ENCODE assay signal across 1 cellular context in the genomic region with DNA sequence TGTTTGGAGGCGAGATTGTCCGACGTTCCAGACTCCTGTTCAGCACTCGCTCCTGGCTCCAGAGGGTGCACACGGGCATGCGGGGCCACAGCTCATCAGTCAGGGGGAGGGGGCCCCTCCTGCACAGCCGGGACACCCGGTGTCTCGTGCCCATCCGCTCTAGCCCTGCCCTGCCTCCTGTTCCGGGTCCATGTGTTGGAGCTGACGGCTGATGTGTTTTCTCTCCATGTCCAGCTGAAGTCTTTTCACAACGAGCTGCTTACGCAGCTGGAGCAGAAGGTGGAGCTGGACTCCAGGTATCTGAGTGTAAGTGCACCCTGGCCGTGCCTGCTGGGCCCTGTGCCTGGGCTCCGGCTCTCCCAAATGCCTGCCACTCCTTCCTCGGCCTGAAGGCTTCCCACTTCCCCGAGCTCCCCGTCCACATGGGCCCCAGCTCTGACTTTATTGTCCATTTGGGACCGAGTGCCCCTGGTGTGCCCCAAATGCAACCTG.
TF ChIP-seq lines count a peak whose summit lies in the region.

No MANE protein-coding gene starts in this region.

TF ChIP-seq in HepG2, 621 proteins besides CTCF, POLR2A, EP300 and RAD21:
- TF ChIP-seq, protein P1, sequence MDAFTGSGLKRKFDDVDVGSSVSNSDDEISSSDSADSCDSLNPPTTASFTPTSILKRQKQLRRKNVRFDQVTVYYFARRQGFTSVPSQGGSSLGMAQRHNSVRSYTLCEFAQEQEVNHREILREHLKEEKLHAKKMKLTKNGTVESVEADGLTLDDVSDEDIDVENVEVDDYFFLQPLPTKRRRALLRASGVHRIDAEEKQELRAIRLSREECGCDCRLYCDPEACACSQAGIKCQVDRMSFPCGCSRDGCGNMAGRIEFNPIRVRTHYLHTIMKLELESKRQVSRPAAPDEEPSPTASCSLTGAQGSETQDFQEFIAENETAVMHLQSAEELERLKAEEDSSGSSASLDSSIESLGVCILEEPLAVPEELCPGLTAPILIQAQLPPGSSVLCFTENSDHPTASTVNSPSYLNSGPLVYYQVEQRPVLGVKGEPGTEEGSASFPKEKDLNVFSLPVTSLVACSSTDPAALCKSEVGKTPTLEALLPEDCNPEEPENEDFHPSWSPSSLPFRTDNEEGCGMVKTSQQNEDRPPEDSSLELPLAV (CRISPR knock-in tag; conservative IDR thresholded peaks at IDR 0.05; ENCODE audit: low read depth) = no peak
- TF ChIP-seq HMG20A (CRISPR knock-in tag; IDR thresholded peaks at IDR 0.05; ENCODE audit: borderline replicate concordance) = no peak
- TF ChIP-seq, protein P2, sequence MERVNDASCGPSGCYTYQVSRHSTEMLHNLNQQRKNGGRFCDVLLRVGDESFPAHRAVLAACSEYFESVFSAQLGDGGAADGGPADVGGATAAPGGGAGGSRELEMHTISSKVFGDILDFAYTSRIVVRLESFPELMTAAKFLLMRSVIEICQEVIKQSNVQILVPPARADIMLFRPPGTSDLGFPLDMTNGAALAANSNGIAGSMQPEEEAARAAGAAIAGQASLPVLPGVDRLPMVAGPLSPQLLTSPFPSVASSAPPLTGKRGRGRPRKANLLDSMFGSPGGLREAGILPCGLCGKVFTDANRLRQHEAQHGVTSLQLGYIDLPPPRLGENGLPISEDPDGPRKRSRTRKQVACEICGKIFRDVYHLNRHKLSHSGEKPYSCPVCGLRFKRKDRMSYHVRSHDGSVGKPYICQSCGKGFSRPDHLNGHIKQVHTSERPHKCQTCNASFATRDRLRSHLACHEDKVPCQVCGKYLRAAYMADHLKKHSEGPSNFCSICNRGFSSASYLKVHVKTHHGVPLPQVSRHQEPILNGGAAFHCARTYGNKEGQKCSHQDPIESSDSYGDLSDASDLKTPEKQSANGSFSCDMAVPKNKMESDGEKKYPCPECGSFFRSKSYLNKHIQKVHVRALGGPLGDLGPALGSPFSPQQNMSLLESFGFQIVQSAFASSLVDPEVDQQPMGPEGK (CRISPR knock-in tag; IDR thresholded peaks at IDR 0.05) = no peak
- no peak for TF ChIP-seq ZNF7 (CRISPR knock-in tag; IDR thresholded peaks at IDR 0.05)
- no peak for TF ChIP-seq HOXA7 (CRISPR knock-in tag; IDR thresholded peaks at IDR 0.05)
- no peak for TF ChIP-seq CEBPG (CRISPR knock-in tag; IDR thresholded peaks at IDR 0.05)
- TF ChIP-seq, protein P3, sequence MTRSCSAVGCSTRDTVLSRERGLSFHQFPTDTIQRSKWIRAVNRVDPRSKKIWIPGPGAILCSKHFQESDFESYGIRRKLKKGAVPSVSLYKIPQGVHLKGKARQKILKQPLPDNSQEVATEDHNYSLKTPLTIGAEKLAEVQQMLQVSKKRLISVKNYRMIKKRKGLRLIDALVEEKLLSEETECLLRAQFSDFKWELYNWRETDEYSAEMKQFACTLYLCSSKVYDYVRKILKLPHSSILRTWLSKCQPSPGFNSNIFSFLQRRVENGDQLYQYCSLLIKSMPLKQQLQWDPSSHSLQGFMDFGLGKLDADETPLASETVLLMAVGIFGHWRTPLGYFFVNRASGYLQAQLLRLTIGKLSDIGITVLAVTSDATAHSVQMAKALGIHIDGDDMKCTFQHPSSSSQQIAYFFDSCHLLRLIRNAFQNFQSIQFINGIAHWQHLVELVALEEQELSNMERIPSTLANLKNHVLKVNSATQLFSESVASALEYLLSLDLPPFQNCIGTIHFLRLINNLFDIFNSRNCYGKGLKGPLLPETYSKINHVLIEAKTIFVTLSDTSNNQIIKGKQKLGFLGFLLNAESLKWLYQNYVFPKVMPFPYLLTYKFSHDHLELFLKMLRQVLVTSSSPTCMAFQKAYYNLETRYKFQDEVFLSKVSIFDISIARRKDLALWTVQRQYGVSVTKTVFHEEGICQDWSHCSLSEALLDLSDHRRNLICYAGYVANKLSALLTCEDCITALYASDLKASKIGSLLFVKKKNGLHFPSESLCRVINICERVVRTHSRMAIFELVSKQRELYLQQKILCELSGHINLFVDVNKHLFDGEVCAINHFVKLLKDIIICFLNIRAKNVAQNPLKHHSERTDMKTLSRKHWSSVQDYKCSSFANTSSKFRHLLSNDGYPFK (CRISPR knock-in tag; IDR thresholded peaks at IDR 0.05; ENCODE audit: borderline replicate concordance) = no peak
- TF ChIP-seq, protein P4, sequence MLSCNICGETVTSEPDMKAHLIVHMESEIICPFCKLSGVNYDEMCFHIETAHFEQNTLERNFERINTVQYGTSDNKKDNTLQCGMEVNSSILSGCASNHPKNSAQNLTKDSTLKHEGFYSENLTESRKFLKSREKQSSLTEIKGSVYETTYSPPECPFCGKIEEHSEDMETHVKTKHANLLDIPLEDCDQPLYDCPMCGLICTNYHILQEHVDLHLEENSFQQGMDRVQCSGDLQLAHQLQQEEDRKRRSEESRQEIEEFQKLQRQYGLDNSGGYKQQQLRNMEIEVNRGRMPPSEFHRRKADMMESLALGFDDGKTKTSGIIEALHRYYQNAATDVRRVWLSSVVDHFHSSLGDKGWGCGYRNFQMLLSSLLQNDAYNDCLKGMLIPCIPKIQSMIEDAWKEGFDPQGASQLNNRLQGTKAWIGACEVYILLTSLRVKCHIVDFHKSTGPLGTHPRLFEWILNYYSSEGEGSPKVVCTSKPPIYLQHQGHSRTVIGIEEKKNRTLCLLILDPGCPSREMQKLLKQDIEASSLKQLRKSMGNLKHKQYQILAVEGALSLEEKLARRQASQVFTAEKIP (CRISPR knock-in tag; IDR thresholded peaks at IDR 0.05; ENCODE audit: borderline replicate concordance) = no peak
- TF ChIP-seq, protein P5, sequence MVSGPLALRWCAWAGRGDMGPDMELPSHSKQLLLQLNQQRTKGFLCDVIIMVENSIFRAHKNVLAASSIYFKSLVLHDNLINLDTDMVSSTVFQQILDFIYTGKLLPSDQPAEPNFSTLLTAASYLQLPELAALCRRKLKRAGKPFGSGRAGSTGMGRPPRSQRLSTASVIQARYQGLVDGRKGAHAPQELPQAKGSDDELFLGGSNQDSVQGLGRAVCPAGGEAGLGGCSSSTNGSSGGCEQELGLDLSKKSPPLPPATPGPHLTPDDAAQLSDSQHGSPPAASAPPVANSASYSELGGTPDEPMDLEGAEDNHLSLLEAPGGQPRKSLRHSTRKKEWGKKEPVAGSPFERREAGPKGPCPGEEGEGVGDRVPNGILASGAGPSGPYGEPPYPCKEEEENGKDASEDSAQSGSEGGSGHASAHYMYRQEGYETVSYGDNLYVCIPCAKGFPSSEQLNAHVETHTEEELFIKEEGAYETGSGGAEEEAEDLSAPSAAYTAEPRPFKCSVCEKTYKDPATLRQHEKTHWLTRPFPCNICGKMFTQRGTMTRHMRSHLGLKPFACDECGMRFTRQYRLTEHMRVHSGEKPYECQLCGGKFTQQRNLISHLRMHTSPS (CRISPR knock-in tag; IDR thresholded peaks at IDR 0.05; ENCODE audit: low read depth) = no peak
- no peak for TF ChIP-seq ZNF230 (CRISPR knock-in tag; IDR thresholded peaks at IDR 0.05)
- TF ChIP-seq ZNF234 (CRISPR knock-in tag; conservative IDR thresholded peaks at IDR 0.05) = no peak
- TF ChIP-seq, protein P6, sequence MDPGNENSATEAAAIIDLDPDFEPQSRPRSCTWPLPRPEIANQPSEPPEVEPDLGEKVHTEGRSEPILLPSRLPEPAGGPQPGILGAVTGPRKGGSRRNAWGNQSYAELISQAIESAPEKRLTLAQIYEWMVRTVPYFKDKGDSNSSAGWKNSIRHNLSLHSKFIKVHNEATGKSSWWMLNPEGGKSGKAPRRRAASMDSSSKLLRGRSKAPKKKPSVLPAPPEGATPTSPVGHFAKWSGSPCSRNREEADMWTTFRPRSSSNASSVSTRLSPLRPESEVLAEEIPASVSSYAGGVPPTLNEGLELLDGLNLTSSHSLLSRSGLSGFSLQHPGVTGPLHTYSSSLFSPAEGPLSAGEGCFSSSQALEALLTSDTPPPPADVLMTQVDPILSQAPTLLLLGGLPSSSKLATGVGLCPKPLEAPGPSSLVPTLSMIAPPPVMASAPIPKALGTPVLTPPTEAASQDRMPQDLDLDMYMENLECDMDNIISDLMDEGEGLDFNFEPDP (CRISPR knock-in tag; conservative IDR thresholded peaks at IDR 0.05) = no peak
- TF ChIP-seq, protein P7, sequence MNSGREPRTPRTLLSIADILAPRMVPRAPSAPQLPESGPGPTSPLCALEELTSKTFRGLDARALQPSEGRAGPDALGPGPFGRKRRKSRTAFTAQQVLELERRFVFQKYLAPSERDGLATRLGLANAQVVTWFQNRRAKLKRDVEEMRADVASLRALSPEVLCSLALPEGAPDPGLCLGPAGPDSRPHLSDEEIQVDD (CRISPR knock-in tag; IDR thresholded peaks at IDR 0.05; ENCODE audit: borderline replicate concordance) = no peak
- no peak for TF ChIP-seq ZNF205 (CRISPR knock-in tag; IDR thresholded peaks at IDR 0.05)
- no peak for TF ChIP-seq ZNF331 (CRISPR knock-in tag; IDR thresholded peaks at IDR 0.05)
- TF ChIP-seq, protein P8, sequence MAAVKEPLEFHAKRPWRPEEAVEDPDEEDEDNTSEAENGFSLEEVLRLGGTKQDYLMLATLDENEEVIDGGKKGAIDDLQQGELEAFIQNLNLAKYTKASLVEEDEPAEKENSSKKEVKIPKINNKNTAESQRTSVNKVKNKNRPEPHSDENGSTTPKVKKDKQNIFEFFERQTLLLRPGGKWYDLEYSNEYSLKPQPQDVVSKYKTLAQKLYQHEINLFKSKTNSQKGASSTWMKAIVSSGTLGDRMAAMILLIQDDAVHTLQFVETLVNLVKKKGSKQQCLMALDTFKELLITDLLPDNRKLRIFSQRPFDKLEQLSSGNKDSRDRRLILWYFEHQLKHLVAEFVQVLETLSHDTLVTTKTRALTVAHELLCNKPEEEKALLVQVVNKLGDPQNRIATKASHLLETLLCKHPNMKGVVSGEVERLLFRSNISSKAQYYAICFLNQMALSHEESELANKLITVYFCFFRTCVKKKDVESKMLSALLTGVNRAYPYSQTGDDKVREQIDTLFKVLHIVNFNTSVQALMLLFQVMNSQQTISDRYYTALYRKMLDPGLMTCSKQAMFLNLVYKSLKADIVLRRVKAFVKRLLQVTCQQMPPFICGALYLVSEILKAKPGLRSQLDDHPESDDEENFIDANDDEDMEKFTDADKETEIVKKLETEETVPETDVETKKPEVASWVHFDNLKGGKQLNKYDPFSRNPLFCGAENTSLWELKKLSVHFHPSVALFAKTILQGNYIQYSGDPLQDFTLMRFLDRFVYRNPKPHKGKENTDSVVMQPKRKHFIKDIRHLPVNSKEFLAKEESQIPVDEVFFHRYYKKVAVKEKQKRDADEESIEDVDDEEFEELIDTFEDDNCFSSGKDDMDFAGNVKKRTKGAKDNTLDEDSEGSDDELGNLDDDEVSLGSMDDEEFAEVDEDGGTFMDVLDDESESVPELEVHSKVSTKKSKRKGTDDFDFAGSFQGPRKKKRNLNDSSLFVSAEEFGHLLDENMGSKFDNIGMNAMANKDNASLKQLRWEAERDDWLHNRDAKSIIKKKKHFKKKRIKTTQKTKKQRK (IDR thresholded peaks at IDR 0.05; ENCODE audit: low read length) = no peak
- TF ChIP-seq, protein P9, sequence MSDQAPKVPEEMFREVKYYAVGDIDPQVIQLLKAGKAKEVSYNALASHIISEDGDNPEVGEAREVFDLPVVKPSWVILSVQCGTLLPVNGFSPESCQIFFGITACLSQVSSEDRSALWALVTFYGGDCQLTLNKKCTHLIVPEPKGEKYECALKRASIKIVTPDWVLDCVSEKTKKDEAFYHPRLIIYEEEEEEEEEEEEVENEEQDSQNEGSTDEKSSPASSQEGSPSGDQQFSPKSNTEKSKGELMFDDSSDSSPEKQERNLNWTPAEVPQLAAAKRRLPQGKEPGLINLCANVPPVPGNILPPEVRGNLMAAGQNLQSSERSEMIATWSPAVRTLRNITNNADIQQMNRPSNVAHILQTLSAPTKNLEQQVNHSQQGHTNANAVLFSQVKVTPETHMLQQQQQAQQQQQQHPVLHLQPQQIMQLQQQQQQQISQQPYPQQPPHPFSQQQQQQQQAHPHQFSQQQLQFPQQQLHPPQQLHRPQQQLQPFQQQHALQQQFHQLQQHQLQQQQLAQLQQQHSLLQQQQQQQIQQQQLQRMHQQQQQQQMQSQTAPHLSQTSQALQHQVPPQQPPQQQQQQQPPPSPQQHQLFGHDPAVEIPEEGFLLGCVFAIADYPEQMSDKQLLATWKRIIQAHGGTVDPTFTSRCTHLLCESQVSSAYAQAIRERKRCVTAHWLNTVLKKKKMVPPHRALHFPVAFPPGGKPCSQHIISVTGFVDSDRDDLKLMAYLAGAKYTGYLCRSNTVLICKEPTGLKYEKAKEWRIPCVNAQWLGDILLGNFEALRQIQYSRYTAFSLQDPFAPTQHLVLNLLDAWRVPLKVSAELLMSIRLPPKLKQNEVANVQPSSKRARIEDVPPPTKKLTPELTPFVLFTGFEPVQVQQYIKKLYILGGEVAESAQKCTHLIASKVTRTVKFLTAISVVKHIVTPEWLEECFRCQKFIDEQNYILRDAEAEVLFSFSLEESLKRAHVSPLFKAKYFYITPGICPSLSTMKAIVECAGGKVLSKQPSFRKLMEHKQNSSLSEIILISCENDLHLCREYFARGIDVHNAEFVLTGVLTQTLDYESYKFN (CRISPR knock-in tag; conservative IDR thresholded peaks at IDR 0.05) = no peak
- TF ChIP-seq SNAPC2 (CRISPR knock-in tag; IDR thresholded peaks at IDR 0.05) = no peak
